14 cellular contexts compared by ENCODE assay signal in genomic region chrX:63929608-63930007, GRCh38.
"Had no signal": no experiment of that assay in that cellular context is flagged by ENCODE, and none has a peak within 500 bp of the region (broad histone marks: within the 10 kb centered on the region; RNA-seq: fewer than 3 reads in every experiment).

No MANE protein-coding gene starts in this region.

- H3K27me3 ChIP-seq: SJCRH30 had no signal

- H3K9me3 ChIP-seq: SJCRH30 had no signal

- DNase-seq: MV-4-11, NCI-H1048, NCI-H1105, NCI-H1436, NCI-H187, NCI-H2029, NCI-H2081 treated with DMSO at 0.1 percent for 48 hours, NCI-H2171, NCI-H446, Right ventricle myocardium superior, RPMI8226, T-helper 1 cell had no signal

- ATAC-seq: SK-N-SH treated with all-trans-retinoic acid at 6 μM for 48 hours had no signal

- H3K36me3 ChIP-seq: SJCRH30 had no signal

- H3K4me1 ChIP-seq: SJCRH30 had no signal

- H3K27ac ChIP-seq: SJCRH30 had no signal

- H3K4me3 ChIP-seq: SJCRH30 had no signal
